29 cellular contexts compared by ENCODE assay signal in genomic region chr20:42346771-42347170, GRCh38.
"Had no signal": no experiment of that assay in that cellular context is flagged by ENCODE, and none has a peak within 500 bp of the region (broad histone marks: within the 10 kb centered on the region; RNA-seq: fewer than 3 reads in every experiment).

No MANE protein-coding gene starts in this region.

- H2AFZ ChIP-seq: neural progenitor cell, parathyroid adenoma had no signal

- H3K27ac Mint-ChIP-seq: naive thymus-derived CD4-positive, alpha-beta T cell; natural killer cell; nephron; neural progenitor cell; progenitor cell of endocrine pancreas; stimulated activated effector memory CD8-positive, alpha-beta T cell treated with anti-CD3 and anti-CD28 coated beads, Interleukin-12 subunit alpha, Interleukin-12 subunit beta, amount 100 ng/mL, for 72 hours; stimulated activated naive B cell treated with anti-CD40 and anti-IgM and Interleukin-4, amounts not matched to agents 10 μg/mL and 1 μg/mL and 100 μg/mL, for 72 hours; stimulated activated naive CD8-positive, alpha-beta T cell treated with anti-CD3 and anti-CD28 coated beads, Interleukin-15, Interleukin-2, amounts not matched to agents 100 ng/mL and 50 ng/mL, for 24 hours had no signal

- H3K9ac ChIP-seq: neural progenitor cell, parathyroid adenoma had no signal

- H3K27me3 ChIP-seq: neural progenitor cell, ovary, spleen, stomach, thyroid gland, tibial nerve, upper lobe of right lung, uterus had no signal

- H3K27me3 Mint-ChIP-seq: progenitor cell of endocrine pancreas; stimulated activated naive B cell treated with anti-CD40 and anti-IgM and Interleukin-4, amounts not matched to agents 10 μg/mL and 1 μg/mL and 100 μg/mL, for 72 hours; stimulated activated naive CD8-positive, alpha-beta T cell treated with anti-CD3 and anti-CD28 coated beads, Interleukin-15, Interleukin-2, amounts not matched to agents 100 ng/mL and 50 ng/mL, for 24 hours had no signal

- H3K9me3 ChIP-seq: ovary, psoas muscle, spleen, stomach, thoracic aorta, thyroid gland, tibial nerve, upper lobe of right lung, uterus had no signal

- H3K79me2 ChIP-seq: parathyroid adenoma had no signal

- DNase-seq: naive thymus-derived CD4-positive, alpha-beta T cell; natural killer cell; occipital lobe; ovary; psoas muscle; right cardiac atrium; spleen; stimulated activated CD4-positive, alpha-beta T cell treated with anti-CD3 and anti-CD28 coated beads, Interleukin-12 subunit alpha, Interleukin-12 subunit beta, amount 100 ng/mL, for 4 hours; stimulated activated CD4-positive, alpha-beta T cell treated with anti-CD3 and anti-CD28 coated beads, Interleukin-2, amount 100 ng/mL, for 24 hours; stimulated activated CD4-positive, alpha-beta T cell treated with anti-CD3 and anti-CD28 coated beads, Interleukin-2, amount 100 ng/mL, for 48 hours; stimulated activated CD4-positive, alpha-beta T cell treated with anti-CD3 and anti-CD28 coated beads, Interleukin-4, amount 100 ng/mL, for 24 hours; stimulated activated naive B cell treated with anti-CD40 and anti-IgM and Interleukin-4, amounts not matched to agents 10 μg/mL and 1 μg/mL and 100 μg/mL, for 72 hours; stimulated activated naive CD4-positive, alpha-beta T cell treated with Interleukin-2 at 50 U/mL for 16 hours; stomach; thyroid gland; trophoblast cell; upper lobe of right lung; uterus had no signal

- H3K9me3 Mint-ChIP-seq: nephron; neural progenitor cell; stimulated activated naive CD8-positive, alpha-beta T cell treated with anti-CD3 and anti-CD28 coated beads, Interleukin-15, Interleukin-2, amounts not matched to agents 100 ng/mL and 50 ng/mL, for 24 hours had no signal

- H3K36me3 Mint-ChIP-seq: naive thymus-derived CD4-positive, alpha-beta T cell; natural killer cell; neural progenitor cell; stimulated activated effector memory CD8-positive, alpha-beta T cell treated with anti-CD3 and anti-CD28 coated beads, Interleukin-12 subunit alpha, Interleukin-12 subunit beta, amount 100 ng/mL, for 72 hours; stimulated activated naive B cell treated with anti-CD40 and anti-IgM and Interleukin-4, amounts not matched to agents 10 μg/mL and 1 μg/mL and 100 μg/mL, for 72 hours had no signal

- H3K4me1 Mint-ChIP-seq: naive thymus-derived CD4-positive, alpha-beta T cell; natural killer cell; stimulated activated effector memory CD8-positive, alpha-beta T cell treated with anti-CD3 and anti-CD28 coated beads, Interleukin-12 subunit alpha, Interleukin-12 subunit beta, amount 100 ng/mL, for 72 hours; stimulated activated naive B cell treated with anti-CD40 and anti-IgM and Interleukin-4, amounts not matched to agents 10 μg/mL and 1 μg/mL and 100 μg/mL, for 72 hours had no signal

- H3K4me3 ChIP-seq: neural progenitor cell, ovary, psoas muscle, skin epidermis, smooth muscle cell, spleen, stomach, thoracic aorta, thyroid gland, tibial nerve, upper lobe of right lung, uterus had no signal

- H3K4me2 ChIP-seq: neural progenitor cell, smooth muscle cell had no signal

- H3K4me1 ChIP-seq: neural progenitor cell, psoas muscle, spleen, stomach, thyroid gland, tibial nerve, upper lobe of right lung, uterus had no signal

- H3K4me3 Mint-ChIP-seq: naive thymus-derived CD4-positive, alpha-beta T cell; natural killer cell; nephron; neural progenitor cell; stimulated activated effector memory CD8-positive, alpha-beta T cell treated with anti-CD3 and anti-CD28 coated beads, Interleukin-12 subunit alpha, Interleukin-12 subunit beta, amount 100 ng/mL, for 72 hours; stimulated activated naive B cell treated with anti-CD40 and anti-IgM and Interleukin-4, amounts not matched to agents 10 μg/mL and 1 μg/mL and 100 μg/mL, for 72 hours; stimulated activated naive CD8-positive, alpha-beta T cell treated with anti-CD3 and anti-CD28 coated beads, Interleukin-15, Interleukin-2, amounts not matched to agents 100 ng/mL and 50 ng/mL, for 24 hours had no signal

- ATAC-seq: naive thymus-derived CD4-positive, alpha-beta T cell; natural killer cell; psoas muscle; right cardiac atrium; sciatic nerve; stimulated activated effector memory CD8-positive, alpha-beta T cell treated with anti-CD3 and anti-CD28 coated beads, Interleukin-12 subunit alpha, Interleukin-12 subunit beta, amount 100 ng/mL, for 72 hours; stimulated activated naive B cell treated with anti-CD40 and anti-IgM and Interleukin-4, amounts not matched to agents 10 μg/mL and 1 μg/mL and 100 μg/mL, for 72 hours; upper lobe of right lung had no signal

- H3K27ac ChIP-seq: neural progenitor cell, ovary, parathyroid adenoma, psoas muscle, skin epidermis, spleen, stomach, thoracic aorta, thyroid gland, tibial nerve, upper lobe of right lung, uterus had no signal

- H3K36me3 ChIP-seq: neural progenitor cell, ovary, spleen, stomach, thoracic aorta, thyroid gland, tibial nerve, upper lobe of right lung, uterus had no signal
